32 cellular contexts compared by ENCODE assay signal in genomic region chrX:114268643-114269042, GRCh38.
"Had no signal": no experiment of that assay in that cellular context is flagged by ENCODE, and none has a peak within 500 bp of the region (broad histone marks: within the 10 kb centered on the region; RNA-seq: fewer than 3 reads in every experiment).

No MANE protein-coding gene starts in this region.

- ATAC-seq: activated CD4-positive, alpha-beta T cell treated with anti-CD3 and anti-CD28 coated beads for 36 hours; activated T-helper 17 cell treated with anti-CD3 and anti-CD28 coated beads, Interleukin-2, amount 50 U/mL, for 72 hours; Panc1; T-helper 17 cell had no signal

- DNase-seq: activated CD4-positive, alpha-beta memory T cell treated with anti-CD3 and anti-CD28 coated beads, Interleukin-2, amount 10 ng/mL, durations not matched to agents 7 days and 5 days; activated CD4-positive, alpha-beta T cell treated with anti-CD3 and anti-CD28 coated beads for 36 hours; activated CD4-positive, alpha-beta T cell treated with anti-CD3 and anti-CD28 coated beads, Interleukin-2, amount 50 U/mL, for 1 hour; activated CD4-positive, CD25-positive, alpha-beta regulatory T cell; activated gamma-delta T cell treated with Interleukin-2 at 50 U/mL for 16 hours; activated naive CD4-positive, alpha-beta T cell treated with anti-CD3 and anti-CD28 coated beads, Interleukin-2, amount 10 ng/mL, durations not matched to agents 7 days and 5 days; activated naive CD8-positive, alpha-beta T cell treated with anti-CD3 and anti-CD28 coated beads for 36 hours; activated T-cell treated with anti-CD3 and anti-CD28 coated beads for 4 hours; activated T-cell treated with anti-CD3 and anti-CD28 coated beads, Interleukin-2, amount 50 U/mL, for 48 hours; central memory CD4-positive, alpha-beta T cell; cortex of kidney; MM.1S; NCI-H1105; NCI-H1436; NCI-H1694 treated with DMSO at 0.1 percent for 48 hours; NCI-H2029 treated with DMSO at 0.1 percent for 48 hours; NCI-H345; NCI-H510A; NCI-H526 treated with DMSO at 0.1 percent for 48 hours; NCI-H82; OCI-M1; Right ventricle myocardium superior; SJCRH30; SK-N-SH; T-helper 17 cell; T-helper 9 cell had no signal

- H3K27me3 Mint-ChIP-seq: activated CD4-positive, alpha-beta memory T cell treated with anti-CD3 and anti-CD28 coated beads, Interleukin-2, amount 10 ng/mL, durations not matched to agents 7 days and 5 days; activated CD4-positive, alpha-beta T cell treated with anti-CD3 and anti-CD28 coated beads for 36 hours; activated naive CD4-positive, alpha-beta T cell treated with anti-CD3 and anti-CD28 coated beads, Interleukin-2, amount 10 ng/mL, durations not matched to agents 7 days and 5 days; activated naive CD8-positive, alpha-beta T cell treated with anti-CD3 and anti-CD28 coated beads for 36 hours; activated T-helper 17 cell treated with anti-CD3 and anti-CD28 coated beads, Interleukin-2, amount 50 U/mL, for 72 hours; T-helper 17 cell had no signal

- H3K27ac ChIP-seq: breast epithelium, RWPE1, SJCRH30, VCaP had no signal

- H3K9ac ChIP-seq: SK-N-SH had no signal

- H3K9me3 ChIP-seq: SJCRH30, SK-N-SH had no signal

- H3K27me3 ChIP-seq: SJCRH30 had no signal

- H3K4me3 ChIP-seq: breast epithelium, SJCRH30 had no signal

- H3K27ac Mint-ChIP-seq: activated CD4-positive, alpha-beta memory T cell treated with anti-CD3 and anti-CD28 coated beads, Interleukin-2, amount 10 ng/mL, durations not matched to agents 7 days and 5 days; activated CD4-positive, alpha-beta T cell treated with anti-CD3 and anti-CD28 coated beads for 36 hours; activated naive CD4-positive, alpha-beta T cell treated with anti-CD3 and anti-CD28 coated beads, Interleukin-2, amount 10 ng/mL, durations not matched to agents 7 days and 5 days; activated naive CD8-positive, alpha-beta T cell treated with anti-CD3 and anti-CD28 coated beads for 36 hours; activated T-helper 17 cell treated with anti-CD3 and anti-CD28 coated beads, Interleukin-2, amount 50 U/mL, for 72 hours; T-helper 17 cell had no signal

- H3K4me3 Mint-ChIP-seq: activated CD4-positive, alpha-beta memory T cell treated with anti-CD3 and anti-CD28 coated beads, Interleukin-2, amount 10 ng/mL, durations not matched to agents 7 days and 5 days; activated CD4-positive, alpha-beta T cell treated with anti-CD3 and anti-CD28 coated beads for 36 hours; activated naive CD4-positive, alpha-beta T cell treated with anti-CD3 and anti-CD28 coated beads, Interleukin-2, amount 10 ng/mL, durations not matched to agents 7 days and 5 days; activated naive CD8-positive, alpha-beta T cell treated with anti-CD3 and anti-CD28 coated beads for 36 hours; activated T-helper 17 cell treated with anti-CD3 and anti-CD28 coated beads, Interleukin-2, amount 50 U/mL, for 72 hours; T-helper 17 cell had no signal

- H3K4me1 ChIP-seq: breast epithelium, SJCRH30 had no signal

- H3K4me2 ChIP-seq: SK-N-SH had no signal

- H3K36me3 ChIP-seq: breast epithelium, SJCRH30 had no signal

- FAIRE-seq: TTC549 had no signal

- H3K4me1 Mint-ChIP-seq: activated CD4-positive, alpha-beta memory T cell treated with anti-CD3 and anti-CD28 coated beads, Interleukin-2, amount 10 ng/mL, durations not matched to agents 7 days and 5 days; activated CD4-positive, alpha-beta T cell treated with anti-CD3 and anti-CD28 coated beads for 36 hours; activated naive CD4-positive, alpha-beta T cell treated with anti-CD3 and anti-CD28 coated beads, Interleukin-2, amount 10 ng/mL, durations not matched to agents 7 days and 5 days; activated naive CD8-positive, alpha-beta T cell treated with anti-CD3 and anti-CD28 coated beads for 36 hours; activated T-helper 17 cell treated with anti-CD3 and anti-CD28 coated beads, Interleukin-2, amount 50 U/mL, for 72 hours; T-helper 17 cell had no signal

- H3K9me3 Mint-ChIP-seq: activated naive CD8-positive, alpha-beta T cell treated with anti-CD3 and anti-CD28 coated beads for 36 hours had no signal

- H3K36me3 Mint-ChIP-seq: activated naive CD4-positive, alpha-beta T cell treated with anti-CD3 and anti-CD28 coated beads, Interleukin-2, amount 10 ng/mL, durations not matched to agents 7 days and 5 days had no signal
